ENCODE assay signal across 1 cellular context in the genomic region with DNA sequence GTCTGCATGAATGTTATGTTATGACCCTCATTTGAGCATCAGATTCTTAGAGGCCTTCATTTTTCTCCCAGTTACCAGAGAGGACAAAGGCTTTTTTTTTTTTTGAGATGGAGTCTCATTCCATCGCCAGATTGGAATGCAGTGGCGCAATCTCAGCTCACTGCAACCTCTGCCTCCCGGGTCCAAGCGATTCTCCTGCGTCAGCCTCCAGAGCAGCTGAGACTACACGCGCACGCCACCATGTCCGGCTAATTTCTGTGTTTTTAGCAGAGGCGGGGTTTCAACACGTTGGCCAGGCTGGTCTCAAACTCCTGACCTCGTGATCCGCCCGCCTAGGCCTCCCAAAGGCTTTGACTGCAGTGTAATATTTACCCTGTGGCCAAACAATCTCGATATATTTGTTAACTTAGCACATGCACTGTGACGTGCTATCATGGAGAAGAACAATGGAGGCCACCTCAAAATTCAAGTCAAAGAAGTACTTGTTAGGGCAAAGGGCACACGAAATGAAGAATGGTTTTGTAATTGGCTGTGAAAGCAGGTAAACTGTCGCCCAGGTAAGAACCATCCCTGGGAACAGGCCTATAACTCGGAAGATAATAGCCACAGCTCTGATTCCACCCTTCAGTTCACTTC.
TF ChIP-seq lines count a peak whose summit lies in the region.

No MANE protein-coding gene starts in this region.

TF ChIP-seq in HepG2, 621 proteins besides CTCF, POLR2A, EP300 and RAD21 (continued from another document):
- TF ChIP-seq, protein P1, sequence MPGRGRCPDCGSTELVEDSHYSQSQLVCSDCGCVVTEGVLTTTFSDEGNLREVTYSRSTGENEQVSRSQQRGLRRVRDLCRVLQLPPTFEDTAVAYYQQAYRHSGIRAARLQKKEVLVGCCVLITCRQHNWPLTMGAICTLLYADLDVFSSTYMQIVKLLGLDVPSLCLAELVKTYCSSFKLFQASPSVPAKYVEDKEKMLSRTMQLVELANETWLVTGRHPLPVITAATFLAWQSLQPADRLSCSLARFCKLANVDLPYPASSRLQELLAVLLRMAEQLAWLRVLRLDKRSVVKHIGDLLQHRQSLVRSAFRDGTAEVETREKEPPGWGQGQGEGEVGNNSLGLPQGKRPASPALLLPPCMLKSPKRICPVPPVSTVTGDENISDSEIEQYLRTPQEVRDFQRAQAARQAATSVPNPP (CRISPR knock-in tag; IDR thresholded peaks at IDR 0.05): no peak
- TF ChIP-seq KLF6 (CRISPR knock-in tag; IDR thresholded peaks at IDR 0.05): no peak
- no peak for TF ChIP-seq KLF13 (CRISPR knock-in tag; IDR thresholded peaks at IDR 0.05)
- no peak for TF ChIP-seq CBX5 (CRISPR knock-in tag; IDR thresholded peaks at IDR 0.05; ENCODE audit: borderline replicate concordance)
- TF ChIP-seq, protein P2, sequence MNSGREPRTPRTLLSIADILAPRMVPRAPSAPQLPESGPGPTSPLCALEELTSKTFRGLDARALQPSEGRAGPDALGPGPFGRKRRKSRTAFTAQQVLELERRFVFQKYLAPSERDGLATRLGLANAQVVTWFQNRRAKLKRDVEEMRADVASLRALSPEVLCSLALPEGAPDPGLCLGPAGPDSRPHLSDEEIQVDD (CRISPR knock-in tag; IDR thresholded peaks at IDR 0.05; ENCODE audit: borderline replicate concordance): no peak
- peak; percentile 48; the same call in 1 of the 2 replicates for TF ChIP-seq ZNF430 (CRISPR knock-in tag; IDR thresholded peaks at IDR 0.05)
- TF ChIP-seq MAZ (IDR thresholded peaks at IDR 0.05; ENCODE audit: borderline replicate concordance, low read depth, low read length): no peak
- no peak for TF ChIP-seq MAZ (CRISPR knock-in tag; IDR thresholded peaks at IDR 0.05; ENCODE audit: low read depth)
- no peak for TF ChIP-seq ARNT (IDR thresholded peaks at IDR 0.05)
- no peak for TF ChIP-seq TAF1 (CRISPR knock-in tag; IDR thresholded peaks at IDR 0.05)
- TF ChIP-seq, protein P3, sequence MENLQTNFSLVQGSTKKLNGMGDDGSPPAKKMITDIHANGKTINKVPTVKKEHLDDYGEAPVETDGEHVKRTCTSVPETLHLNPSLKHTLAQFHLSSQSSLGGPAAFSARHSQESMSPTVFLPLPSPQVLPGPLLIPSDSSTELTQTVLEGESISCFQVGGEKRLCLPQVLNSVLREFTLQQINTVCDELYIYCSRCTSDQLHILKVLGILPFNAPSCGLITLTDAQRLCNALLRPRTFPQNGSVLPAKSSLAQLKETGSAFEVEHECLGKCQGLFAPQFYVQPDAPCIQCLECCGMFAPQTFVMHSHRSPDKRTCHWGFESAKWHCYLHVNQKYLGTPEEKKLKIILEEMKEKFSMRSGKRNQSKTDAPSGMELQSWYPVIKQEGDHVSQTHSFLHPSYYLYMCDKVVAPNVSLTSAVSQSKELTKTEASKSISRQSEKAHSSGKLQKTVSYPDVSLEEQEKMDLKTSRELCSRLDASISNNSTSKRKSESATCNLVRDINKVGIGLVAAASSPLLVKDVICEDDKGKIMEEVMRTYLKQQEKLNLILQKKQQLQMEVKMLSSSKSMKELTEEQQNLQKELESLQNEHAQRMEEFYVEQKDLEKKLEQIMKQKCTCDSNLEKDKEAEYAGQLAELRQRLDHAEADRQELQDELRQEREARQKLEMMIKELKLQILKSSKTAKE (CRISPR knock-in tag; IDR thresholded peaks at IDR 0.05; ENCODE audit: borderline replicate concordance): no peak
- TF ChIP-seq HNRNPL (IDR thresholded peaks at IDR 0.05; ENCODE audit: low read depth, low read length): no peak
- TF ChIP-seq HNRNPH1 (optimal IDR thresholded peaks at IDR 0.05; ENCODE audit: low read depth, low read length): no peak
- TF ChIP-seq, protein P4, sequence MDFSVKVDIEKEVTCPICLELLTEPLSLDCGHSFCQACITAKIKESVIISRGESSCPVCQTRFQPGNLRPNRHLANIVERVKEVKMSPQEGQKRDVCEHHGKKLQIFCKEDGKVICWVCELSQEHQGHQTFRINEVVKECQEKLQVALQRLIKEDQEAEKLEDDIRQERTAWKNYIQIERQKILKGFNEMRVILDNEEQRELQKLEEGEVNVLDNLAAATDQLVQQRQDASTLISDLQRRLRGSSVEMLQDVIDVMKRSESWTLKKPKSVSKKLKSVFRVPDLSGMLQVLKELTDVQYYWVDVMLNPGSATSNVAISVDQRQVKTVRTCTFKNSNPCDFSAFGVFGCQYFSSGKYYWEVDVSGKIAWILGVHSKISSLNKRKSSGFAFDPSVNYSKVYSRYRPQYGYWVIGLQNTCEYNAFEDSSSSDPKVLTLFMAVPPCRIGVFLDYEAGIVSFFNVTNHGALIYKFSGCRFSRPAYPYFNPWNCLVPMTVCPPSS (IDR thresholded peaks at IDR 0.05): no peak
- TF ChIP-seq ZNF557 (CRISPR knock-in tag; IDR thresholded peaks at IDR 0.05): no peak
- TF ChIP-seq, protein P5, sequence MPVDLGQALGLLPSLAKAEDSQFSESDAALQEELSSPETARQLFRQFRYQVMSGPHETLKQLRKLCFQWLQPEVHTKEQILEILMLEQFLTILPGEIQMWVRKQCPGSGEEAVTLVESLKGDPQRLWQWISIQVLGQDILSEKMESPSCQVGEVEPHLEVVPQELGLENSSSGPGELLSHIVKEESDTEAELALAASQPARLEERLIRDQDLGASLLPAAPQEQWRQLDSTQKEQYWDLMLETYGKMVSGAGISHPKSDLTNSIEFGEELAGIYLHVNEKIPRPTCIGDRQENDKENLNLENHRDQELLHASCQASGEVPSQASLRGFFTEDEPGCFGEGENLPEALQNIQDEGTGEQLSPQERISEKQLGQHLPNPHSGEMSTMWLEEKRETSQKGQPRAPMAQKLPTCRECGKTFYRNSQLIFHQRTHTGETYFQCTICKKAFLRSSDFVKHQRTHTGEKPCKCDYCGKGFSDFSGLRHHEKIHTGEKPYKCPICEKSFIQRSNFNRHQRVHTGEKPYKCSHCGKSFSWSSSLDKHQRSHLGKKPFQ (CRISPR knock-in tag; IDR thresholded peaks at IDR 0.05; ENCODE audit: insufficient replicate concordance): no peak
- no peak for TF ChIP-seq GTF3A (CRISPR knock-in tag; conservative IDR thresholded peaks at IDR 0.05)
- TF ChIP-seq GTF2F1 (IDR thresholded peaks at IDR 0.05; ENCODE audit: low read length): no peak
- TF ChIP-seq FOXK2 (IDR thresholded peaks at IDR 0.05): no peak
- TF ChIP-seq FOXK1 (CRISPR knock-in tag; IDR thresholded peaks at IDR 0.05; ENCODE audit: borderline replicate concordance, low read depth): no peak
- no peak for TF ChIP-seq SP4 (CRISPR knock-in tag; IDR thresholded peaks at IDR 0.05)
- TF ChIP-seq HMG20B (CRISPR knock-in tag; conservative IDR thresholded peaks at IDR 0.05): peak; percentile 42; the same call in 1 of the 2 replicates
- no peak for TF ChIP-seq SAFB2 (CRISPR knock-in tag; IDR thresholded peaks at IDR 0.05; ENCODE audit: borderline replicate concordance, low read depth)
- TF ChIP-seq JUND (CRISPR knock-in tag; IDR thresholded peaks at IDR 0.05): no peak
- TF ChIP-seq, protein P6, sequence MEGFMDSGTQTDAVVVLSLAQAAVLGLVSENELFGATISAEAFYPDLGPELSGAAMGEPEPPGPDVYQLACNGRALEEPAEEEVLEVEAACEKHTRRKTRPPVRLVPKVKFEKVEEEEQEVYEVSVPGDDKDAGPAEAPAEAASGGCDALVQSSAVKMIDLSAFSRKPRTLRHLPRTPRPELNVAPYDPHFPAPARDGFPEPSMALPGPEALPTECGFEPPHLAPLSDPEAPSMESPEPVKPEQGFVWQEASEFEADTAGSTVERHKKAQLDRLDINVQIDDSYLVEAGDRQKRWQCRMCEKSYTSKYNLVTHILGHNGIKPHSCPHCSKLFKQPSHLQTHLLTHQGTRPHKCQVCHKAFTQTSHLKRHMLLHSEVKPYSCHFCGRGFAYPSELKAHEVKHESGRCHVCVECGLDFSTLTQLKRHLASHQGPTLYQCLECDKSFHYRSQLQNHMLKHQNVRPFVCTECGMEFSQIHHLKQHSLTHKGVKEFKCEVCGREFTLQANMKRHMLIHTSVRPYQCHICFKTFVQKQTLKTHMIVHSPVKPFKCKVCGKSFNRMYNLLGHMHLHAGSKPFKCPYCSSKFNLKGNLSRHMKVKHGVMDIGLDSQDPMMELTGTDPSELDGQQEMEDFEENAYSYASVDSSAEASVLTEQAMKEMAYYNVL (CRISPR knock-in tag; IDR thresholded peaks at IDR 0.05; ENCODE audit: borderline replicate concordance): peak; percentile 54; the same call in 1 of the 2 replicates
- no peak for TF ChIP-seq REXO4 (CRISPR knock-in tag; IDR thresholded peaks at IDR 0.05; ENCODE audit: borderline replicate concordance)
- TF ChIP-seq ZNF180 (CRISPR knock-in tag; IDR thresholded peaks at IDR 0.05; ENCODE audit: borderline replicate concordance, low read depth): no peak
- no peak for TF ChIP-seq RFX5 (IDR thresholded peaks at IDR 0.05; ENCODE audit: low read depth, low read length)
- TF ChIP-seq, protein P7, sequence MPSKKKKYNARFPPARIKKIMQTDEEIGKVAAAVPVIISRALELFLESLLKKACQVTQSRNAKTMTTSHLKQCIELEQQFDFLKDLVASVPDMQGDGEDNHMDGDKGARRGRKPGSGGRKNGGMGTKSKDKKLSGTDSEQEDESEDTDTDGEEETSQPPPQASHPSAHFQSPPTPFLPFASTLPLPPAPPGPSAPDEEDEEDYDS (CRISPR knock-in tag; IDR thresholded peaks at IDR 0.05): no peak; the same call in 1 of the 2 replicates
- TF ChIP-seq PCBP1 (IDR thresholded peaks at IDR 0.05; ENCODE audit: borderline replicate concordance, low read depth, low read length): no peak
- TF ChIP-seq ZNF34 (CRISPR knock-in tag; IDR thresholded peaks at IDR 0.05; ENCODE audit: borderline replicate concordance): no peak
- TF ChIP-seq ZNF510 (CRISPR knock-in tag; IDR thresholded peaks at IDR 0.05; ENCODE audit: low read depth): no peak
- peak; percentile 68 for TF ChIP-seq TBX2 (CRISPR knock-in tag; IDR thresholded peaks at IDR 0.05; ENCODE audit: borderline replicate concordance)
- peak; percentile 34; the same call in 1 of the 2 replicates for TF ChIP-seq ZNF772 (CRISPR knock-in tag; IDR thresholded peaks at IDR 0.05)
- TF ChIP-seq SOX5 (CRISPR knock-in tag; IDR thresholded peaks at IDR 0.05; ENCODE audit: borderline replicate concordance): peak; percentile 51; the same call in 1 of the 2 replicates
- no peak for TF ChIP-seq PTBP1 (IDR thresholded peaks at IDR 0.05; ENCODE audit: low read depth, low read length, poor library complexity, severe bottlenecking)
- TF ChIP-seq YY1 (IDR thresholded peaks at IDR 0.05; ENCODE audit: insufficient read depth, insufficient replicate concordance, low read depth, low read length): no peak
- peak; percentile 49; the same call in 1 of the 2 replicates for TF ChIP-seq KDM2A (CRISPR knock-in tag; IDR thresholded peaks at IDR 0.05; ENCODE audit: borderline replicate concordance, low read depth)
- no peak for TF ChIP-seq YEATS4 (CRISPR knock-in tag; IDR thresholded peaks at IDR 0.05; ENCODE audit: borderline replicate concordance)
- TF ChIP-seq, protein P8, sequence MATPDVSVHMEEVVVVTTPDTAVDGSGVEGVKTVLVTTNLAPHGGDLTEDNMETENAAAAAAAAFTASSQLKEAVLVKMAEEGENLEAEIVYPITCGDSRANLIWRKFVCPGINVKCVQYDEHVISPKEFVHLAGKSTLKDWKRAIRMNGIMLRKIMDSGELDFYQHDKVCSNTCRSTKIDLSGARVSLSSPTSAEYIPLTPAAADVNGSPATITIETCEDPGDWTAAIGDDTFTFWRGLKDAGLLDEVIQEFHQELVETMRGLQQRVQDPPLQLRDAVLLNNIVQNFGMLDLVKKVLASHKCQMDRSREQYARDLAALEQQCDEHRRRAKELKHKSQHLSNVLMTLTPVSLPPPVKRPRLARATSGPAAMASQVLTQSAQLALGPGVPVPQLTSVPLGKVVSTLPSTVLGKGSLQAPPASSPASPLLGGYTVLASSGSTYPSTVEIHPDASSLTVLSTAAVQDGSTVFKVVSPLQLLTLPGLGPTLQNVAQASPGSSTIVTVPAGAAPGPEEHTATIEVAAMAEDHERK (CRISPR knock-in tag; IDR thresholded peaks at IDR 0.05; ENCODE audit: low read depth): no peak
